In the genomic region with DNA sequence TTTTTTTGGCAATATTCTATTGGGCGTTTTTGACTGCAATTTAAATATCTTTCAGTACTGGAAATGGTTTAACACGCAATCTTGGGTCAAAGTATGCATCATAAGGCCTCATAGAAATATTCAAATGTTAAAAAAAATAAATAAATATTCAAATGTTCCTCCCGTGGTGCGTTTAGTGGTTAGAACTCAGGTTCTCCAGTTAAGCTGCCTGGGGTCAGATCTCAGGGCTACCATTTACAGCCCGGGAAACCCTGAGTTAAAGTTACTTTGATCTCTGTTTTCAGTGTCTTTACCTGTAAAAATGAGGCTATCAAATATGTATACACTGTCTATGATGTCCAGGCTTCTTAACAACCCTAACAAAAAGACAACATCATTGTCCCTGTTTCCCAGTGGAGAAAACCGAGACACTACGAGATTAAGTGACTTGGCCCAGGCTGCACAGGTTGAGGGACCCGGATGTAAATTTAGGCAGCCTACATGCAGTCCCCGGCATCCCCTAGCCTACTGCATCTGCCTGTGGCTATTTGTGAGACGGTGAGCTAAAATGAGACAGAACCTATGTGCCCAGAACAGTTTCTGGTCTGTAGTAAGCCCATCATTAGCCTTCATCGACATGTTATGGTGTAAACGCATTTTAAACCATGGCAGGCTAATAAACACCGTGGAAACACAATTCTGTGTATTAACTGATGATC, we compare ENCODE assay signal across 9 cellular contexts. TPM values are rescaled to one million over a fixed set of nuclear protein-coding genes. Genes with fewer than 3 reads are reported as not detected.
DNase-seq lines count a peak whose midpoint lies in the region; ATAC-seq and TF ChIP-seq lines count a peak whose summit lies in the region.
"Had no signal": no experiment of that assay in that cellular context is flagged by ENCODE, and none has a peak within 500 bp of the region (broad histone marks: within the 10 kb centered on the region; RNA-seq: fewer than 3 reads in every experiment).

No MANE protein-coding gene starts in this region.

- no peak for ATAC-seq in GM18861 (IDR thresholded peaks at IDR 0.05; ENCODE audit: unreplicated experiment)

- no peak for TF ChIP-seq POLR2A in esophagus muscularis mucosa (IDR thresholded peaks at IDR 0.05; ENCODE audit: low read depth)

- POLR2A ChIA-PET in RWPE1 (lab: Yijun Ruan, JAX; ENCODE audit: low non-redundant PET) = interaction anchor here (0.7 kb wide), 1 partner anchor 119 kb away, joined by 3 read pairs; no protein-coding TSS in a partner anchor
- POLR2A ChIA-PET in GM10248 (lab: Yijun Ruan, JAX) = no interaction called here

- intact Hi-C loops in esophagus muscularis mucosa (cut with DNase I) = loop anchor here (10.0 kb wide), 1 partner anchor 628 kb away; no protein-coding TSS in a partner anchor

- H3K4me1 ChIP-seq in esophagus muscularis mucosa = peaks cover 37 to 65% (median 60%) of the 10 kb centered on the region in 4 donors

- peak overlapping the region; percentile 74 to 92 (median 80) for H3K4me3 ChIP-seq in esophagus muscularis mucosa
- H3K4me3 ChIP-seq in retinal pigment epithelial cell (ENCODE audit: low read length) = peak overlapping the region; percentile 97

- H3K27me3 ChIP-seq in esophagus muscularis mucosa = peaks cover 0 to 14% (median 0%) of the 10 kb centered on the region in 4 donors

- H3K27ac ChIP-seq in RWPE1 = peak overlapping the region; percentile 91
- H3K27ac ChIP-seq in esophagus muscularis mucosa (replicated peaks in 1 of 4) = peak overlapping the region; percentile 33 to 91 (median 67)

- H3K9me3 ChIP-seq in esophagus muscularis mucosa = no peaks in the 10 kb centered on the region

- no peak for TF ChIP-seq EP300 in esophagus muscularis mucosa (IDR thresholded peaks at IDR 0.05)

- 65% methylated on average over 13 of the region's 13 CpGs for WGBS in esophagus muscularis mucosa

- CTCF ChIA-PET in RWPE1 (lab: Yijun Ruan, JAX) = no interaction called here
- CTCF ChIA-PET in GM10248 (lab: Yijun Ruan, JAX) = no interaction called here

- DNase-seq in H4 (ENCODE audit: low spot score) (peak; percentile 40), RWPE1 (ENCODE audit: low spot score) (peak; percentile 51), esophagus muscularis mucosa (ENCODE audit: extremely low spot score) (no peak), retinal pigment epithelial cell (ENCODE audit: low read depth) (no peak), epidermal melanocyte (ENCODE audit: insufficient read length, low spot score) (no peak), GM10266 (ENCODE audit: extremely low spot score) (no peak), GM10248 (ENCODE audit: extremely low spot score) (no peak)
- DNase-seq: activated gamma-delta T cell had no signal

- peaks cover 0 to 29% (median 0%) of the 10 kb centered on the region in 4 donors for H3K36me3 ChIP-seq in esophagus muscularis mucosa

- no peak for TF ChIP-seq CTCF in RWPE1 (conservative IDR thresholded peaks at IDR 0.05; ENCODE audit: low read depth)
- no peak for TF ChIP-seq CTCF in esophagus muscularis mucosa (IDR thresholded peaks at IDR 0.05)
- no peak for TF ChIP-seq CTCF in retinal pigment epithelial cell (conservative IDR thresholded peaks at IDR 0.05; ENCODE audit: low read depth, low read length)
- no peak for TF ChIP-seq CTCF in GM10266 (IDR thresholded peaks at IDR 0.05; ENCODE audit: control insufficient read depth, insufficient read depth, low read depth, missing control alignments)
- TF ChIP-seq CTCF in GM10248 (IDR thresholded peaks at IDR 0.05; ENCODE audit: control extremely low read depth, extremely low read depth, low read depth, missing control alignments) = no peak

RNA-seq across cellular contexts. Expression of a gene that starts 1.7 kb away (rescaled TPM):
- 163 and 195 TPM in 2 replicates for total RNA-seq in H4 (2014; rRNA removed; shearing (Covaris generic))
- 100 to 1,000 TPM in 1 of 4 donors, 10 to 100 TPM in 3; 81.8 to 114 (median 87.9) TPM for total RNA-seq in esophagus muscularis mucosa

RNA-seq across cellular contexts. Expression of a gene that starts 59.8 kb away (rescaled TPM):
- total RNA-seq in H4 (2014; rRNA removed; shearing (Covaris generic)) = 12.1 and 18.1 TPM in 2 replicates
- total RNA-seq in esophagus muscularis mucosa = 10 to 100 TPM; 16.4 to 19.5 (median 17.7) TPM

Comparison
In these comparisons a context has a peak if more than half of its experiments do, and no peak if none do; other contexts are left out.
1. DNase-seq: peak in H4 (single experiment) and RWPE1 (single experiment); none in esophagus muscularis mucosa (single experiment), retinal pigment epithelial cell (single experiment), epidermal melanocyte (single experiment), GM10266 (single experiment) and GM10248 (single experiment).